ENCODE assay signal across 23 cellular contexts in genomic region chr12:45695035-45695434, GRCh38.
"Had no signal": no experiment of that assay in that cellular context is flagged by ENCODE, and none has a peak within 500 bp of the region (broad histone marks: within the 10 kb centered on the region; RNA-seq: fewer than 3 reads in every experiment).

No MANE protein-coding gene starts in this region.

- H3K27me3 ChIP-seq: body of pancreas, cardiac muscle cell, foreskin keratinocyte, pancreas, tibial artery had no signal

- H3K9me3 Mint-ChIP-seq: natural killer cell treated with Interleukin-12 subunit alpha and Interleukin-12 subunit beta and Interleukin-15 and Interleukin-18, amount 100 ng/mL, for 72 hours had no signal

- H3K27ac Mint-ChIP-seq: activated CD4-positive, alpha-beta memory T cell treated with anti-CD3 and anti-CD28 coated beads, Interleukin-2, amount 10 ng/mL, durations not matched to agents 7 days and 5 days; activated CD4-positive, alpha-beta T cell treated with anti-CD3 and anti-CD28 coated beads, Interleukin-2, amount 10 ng/mL, durations not matched to agents 24 days and 14 days; activated naive CD4-positive, alpha-beta T cell treated with anti-CD3 and anti-CD28 coated beads, Interleukin-2, amount 10 ng/mL, durations not matched to agents 7 days and 5 days; activated T-cell treated with anti-CD3 and anti-CD28 coated beads, Interleukin-2, amount 50 U/mL, for 72 hours; stimulated activated naive CD8-positive, alpha-beta T cell treated with anti-CD3 and anti-CD28 coated beads, Interleukin-15, Interleukin-2, amounts not matched to agents 100 ng/mL and 50 ng/mL, for 24 hours had no signal

- H3K27me3 Mint-ChIP-seq: natural killer cell treated with Interleukin-12 subunit alpha and Interleukin-12 subunit beta and Interleukin-15 and Interleukin-18, amount 100 ng/mL, for 72 hours; stimulated activated naive CD8-positive, alpha-beta T cell treated with anti-CD3 and anti-CD28 coated beads, Interleukin-15, Interleukin-2, amounts not matched to agents 100 ng/mL and 50 ng/mL, for 24 hours had no signal

- H3K4me3 ChIP-seq: body of pancreas, cardiac muscle cell, pancreas, psoas muscle, tibial artery had no signal

- DNase-seq: activated CD4-positive, alpha-beta memory T cell treated with anti-CD3 and anti-CD28 coated beads, Interleukin-2, amount 10 ng/mL, durations not matched to agents 7 days and 5 days; activated CD4-positive, alpha-beta T cell treated with anti-CD3 and anti-CD28 coated beads, Interleukin-2, amount 10 ng/mL, durations not matched to agents 24 days and 14 days; activated effector memory CD4-positive, alpha-beta T cell treated with Interleukin-2 at 50 U/mL for 16 hours; activated naive CD4-positive, alpha-beta T cell treated with anti-CD3 and anti-CD28 coated beads, Interleukin-2, amount 10 ng/mL, durations not matched to agents 7 days and 5 days; activated T-cell treated with anti-CD3 and anti-CD28 coated beads, Interleukin-2, amount 50 U/mL, for 72 hours; foreskin keratinocyte; kidney glomerular epithelial cell; left ventricle myocardium superior; mammary epithelial cell; midbrain; pancreas; psoas muscle; right cardiac atrium; stimulated activated CD4-positive, alpha-beta T cell treated with anti-CD3 and anti-CD28 coated beads, Interleukin-12 subunit alpha, Interleukin-12 subunit beta, amount 100 ng/mL, for 4 hours; stimulated activated CD4-positive, alpha-beta T cell treated with anti-CD3 and anti-CD28 coated beads, Interleukin-4, amount 100 ng/mL, for 4 hours; tibial artery had no signal

- ATAC-seq: activated CD4-positive, CD25-positive, alpha-beta regulatory T cell treated with anti-CD3 and anti-CD28 coated beads, Interleukin-2, amount 50 U/mL, for 24 hours; activated T-cell treated with anti-CD3 and anti-CD28 coated beads, Interleukin-2, amount 50 U/mL, for 72 hours; body of pancreas; foreskin keratinocyte; left ventricle myocardium superior; natural killer cell treated with Interleukin-12 subunit alpha and Interleukin-12 subunit beta and Interleukin-15 and Interleukin-18, amount 100 ng/mL, for 72 hours; pancreas; psoas muscle; right cardiac atrium had no signal

- H3K4me1 ChIP-seq: body of pancreas, pancreas, psoas muscle had no signal

- FAIRE-seq: pancreas had no signal

- H3K4me3 Mint-ChIP-seq: activated CD4-positive, alpha-beta memory T cell treated with anti-CD3 and anti-CD28 coated beads, Interleukin-2, amount 10 ng/mL, durations not matched to agents 7 days and 5 days; activated CD4-positive, alpha-beta T cell treated with anti-CD3 and anti-CD28 coated beads, Interleukin-2, amount 10 ng/mL, durations not matched to agents 24 days and 14 days; activated naive CD4-positive, alpha-beta T cell treated with anti-CD3 and anti-CD28 coated beads, Interleukin-2, amount 10 ng/mL, durations not matched to agents 7 days and 5 days; activated T-cell treated with anti-CD3 and anti-CD28 coated beads, Interleukin-2, amount 50 U/mL, for 72 hours; natural killer cell treated with Interleukin-12 subunit alpha and Interleukin-12 subunit beta and Interleukin-15 and Interleukin-18, amount 100 ng/mL, for 72 hours; stimulated activated naive CD8-positive, alpha-beta T cell treated with anti-CD3 and anti-CD28 coated beads, Interleukin-15, Interleukin-2, amounts not matched to agents 100 ng/mL and 50 ng/mL, for 24 hours had no signal

- H3K4me1 Mint-ChIP-seq: activated CD4-positive, alpha-beta memory T cell treated with anti-CD3 and anti-CD28 coated beads, Interleukin-2, amount 10 ng/mL, durations not matched to agents 7 days and 5 days; activated CD4-positive, alpha-beta T cell treated with anti-CD3 and anti-CD28 coated beads, Interleukin-2, amount 10 ng/mL, durations not matched to agents 24 days and 14 days had no signal

- H3K36me3 Mint-ChIP-seq: natural killer cell treated with Interleukin-12 subunit alpha and Interleukin-12 subunit beta and Interleukin-15 and Interleukin-18, amount 100 ng/mL, for 72 hours had no signal

- H3K36me3 ChIP-seq: cardiac muscle cell, pancreas, tibial artery had no signal

- H3K9me3 ChIP-seq: pancreas, tibial artery had no signal

- H3K27ac ChIP-seq: body of pancreas, cardiac muscle cell, epithelial cell of prostate, foreskin keratinocyte, pancreas, psoas muscle, tibial artery, VCaP had no signal
